8 cellular contexts compared by ENCODE assay signal in the genomic region with DNA sequence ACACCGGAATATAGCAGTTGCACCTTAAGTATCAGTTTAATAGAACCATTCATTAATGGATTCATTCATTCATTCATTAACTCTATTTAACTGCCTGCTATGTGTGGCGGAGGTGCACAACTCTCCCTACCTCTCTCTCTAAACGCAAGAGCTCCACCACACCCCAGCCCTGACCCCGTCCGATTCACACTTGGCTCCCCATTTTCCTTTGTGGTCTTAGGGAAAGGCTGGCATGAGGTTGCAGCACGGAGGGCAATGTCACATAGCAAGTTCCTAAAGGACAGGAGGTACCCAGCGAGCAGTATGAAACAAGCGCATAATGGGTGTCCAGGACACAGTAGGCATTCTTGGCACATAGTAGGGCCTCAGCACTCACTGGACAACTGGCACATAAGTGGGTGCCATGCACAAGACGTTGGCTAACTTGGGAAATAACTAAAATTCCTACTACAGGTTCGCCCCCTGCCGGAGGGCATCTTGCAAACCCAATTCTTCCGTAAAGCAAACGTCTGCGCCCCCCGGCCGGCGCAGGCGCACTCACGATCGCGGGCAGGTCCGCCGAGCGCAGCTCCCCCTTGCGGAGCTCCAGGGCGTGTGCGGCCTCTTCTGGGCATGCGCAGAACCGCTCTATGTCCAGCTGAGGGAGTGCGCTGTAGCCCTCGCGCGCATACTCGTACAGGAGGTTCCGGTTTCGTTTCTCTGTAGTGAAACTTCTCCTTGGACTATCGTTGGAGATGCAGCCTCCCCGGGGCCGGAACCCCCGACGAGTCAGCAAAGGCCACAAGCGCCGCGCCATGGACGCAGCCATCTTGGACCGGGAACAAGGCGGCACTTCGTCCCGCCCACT. TPM values are rescaled to one million over a fixed set of nuclear protein-coding genes. Genes with fewer than 3 reads are reported as not detected.
DNase-seq lines count a peak whose midpoint lies in the region; ATAC-seq lines count a peak whose summit lies in the region.

A gene with protein sequence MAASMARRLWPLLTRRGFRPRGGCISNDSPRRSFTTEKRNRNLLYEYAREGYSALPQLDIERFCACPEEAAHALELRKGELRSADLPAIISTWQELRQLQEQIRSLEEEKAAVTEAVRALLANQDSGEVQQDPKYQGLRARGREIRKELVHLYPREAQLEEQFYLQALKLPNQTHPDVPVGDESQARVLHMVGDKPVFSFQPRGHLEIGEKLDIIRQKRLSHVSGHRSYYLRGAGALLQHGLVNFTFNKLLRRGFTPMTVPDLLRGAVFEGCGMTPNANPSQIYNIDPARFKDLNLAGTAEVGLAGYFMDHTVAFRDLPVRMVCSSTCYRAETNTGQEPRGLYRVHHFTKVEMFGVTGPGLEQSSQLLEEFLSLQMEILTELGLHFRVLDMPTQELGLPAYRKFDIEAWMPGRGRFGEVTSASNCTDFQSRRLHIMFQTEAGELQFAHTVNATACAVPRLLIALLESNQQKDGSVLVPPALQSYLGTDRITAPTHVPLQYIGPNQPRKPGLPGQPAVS (minus strand): TSS at position 835 of the 847 bp plus-strand sequence. CDS start 27 bp downstream, at position 808.

- no peaks in the 10 kb centered on the region for H3K27me3 ChIP-seq in HUES48 (ENCODE audit: control insufficient read depth, insufficient read depth, low read length)
- H3K27me3 ChIP-seq in endocrine pancreas (ENCODE audit: control insufficient read depth, insufficient read depth, low read length) = no peaks in the 10 kb centered on the region
- H3K27me3 ChIP-seq in mesendoderm (ENCODE audit: insufficient read depth, low read length, poor library complexity) = no peaks in the 10 kb centered on the region

- peak within 1 kb of the TSS; percentile 66 for H2BK5ac ChIP-seq in mesendoderm (ENCODE audit: low read length)

- no peaks in the 10 kb centered on the region for H3K27me3 Mint-ChIP-seq in activated CD8-positive, alpha-beta memory T cell treated with anti-CD3 and anti-CD28 coated beads, Interleukin-2, amount 10 ng/mL, durations not matched to agents 7 days and 5 days

- peak within 1 kb of the TSS; percentile 55 for H3K18ac ChIP-seq in mesendoderm (ENCODE audit: low read length)

- H3K36me3 ChIP-seq in HUES48 (ENCODE audit: control insufficient read depth, insufficient read depth, low read length) (peaks cover 35% of the 10 kb centered on the region), endocrine pancreas (ENCODE audit: control insufficient read depth, insufficient read depth, low read length) (no peaks in the 10 kb centered on the region), mesendoderm (ENCODE audit: control insufficient read depth, insufficient read depth, low read length) (peaks cover 6% of the 10 kb centered on the region)

- H3K56ac ChIP-seq in mesendoderm (ENCODE audit: low read length) = peak within 1 kb of the TSS; percentile 97

- peak within 1 kb of the TSS; percentile 87 for H4K8ac ChIP-seq in mesendoderm (ENCODE audit: low read depth, low read length)

- in situ Hi-C loops in Caki2 (cut with HindIII; ENCODE audit: low pct_unique_long_range_greater_than_20kb, low sequenced_read_pairs) = no loop called here

- H3K27ac Mint-ChIP-seq in activated CD8-positive, alpha-beta memory T cell treated with anti-CD3 and anti-CD28 coated beads, Interleukin-2, amount 10 ng/mL, durations not matched to agents 7 days and 5 days = peak within 1 kb of the TSS; percentile 99

- WGBS in mesendoderm (ENCODE audit: extremely low coverage, insufficient coverage, low lambda C conversion rate) = no CpG with 5 or more reads among the region's 49 CpGs

- H3K9me3 Mint-ChIP-seq in activated CD8-positive, alpha-beta memory T cell treated with anti-CD3 and anti-CD28 coated beads, Interleukin-2, amount 10 ng/mL, durations not matched to agents 7 days and 5 days (ENCODE audit: low read depth) = peaks cover 2% of the 10 kb centered on the region

- no peak for DNase-seq in Caki2 (ENCODE audit: low read depth)
- DNase-seq in NOMO-1 treated with dmso at 0.1 percent for 144 hours (lab: John Stamatoyannopoulos, UW; ENCODE audit: unreplicated experiment) = peak; percentile 94
- peak; percentile 95 for DNase-seq in activated CD8-positive, alpha-beta memory T cell treated with anti-CD3 and anti-CD28 coated beads, Interleukin-2, amount 10 ng/mL, durations not matched to agents 7 days and 5 days
- DNase-seq in mesendoderm = peak; percentile 96
- peak; percentile 89 for DNase-seq in stimulated activated CD8-positive, alpha-beta memory T cell treated with anti-CD3 and anti-CD28 coated beads, Interleukin-12 subunit alpha, Interleukin-12 subunit beta, amount 100 ng/mL, for 4 hours (ENCODE audit: low read depth)

- peaks cover 12% of the 10 kb centered on the region for H3K79me1 ChIP-seq in mesendoderm (ENCODE audit: low read length)

- H2BK15ac ChIP-seq in mesendoderm (replicated peaks; ENCODE audit: low read depth) = no peak within 1 kb of the TSS

- H3K27ac ChIP-seq in HUES48 (ENCODE audit: low read depth, low read length) (peak within 1 kb of the TSS; percentile 99), mesendoderm (ENCODE audit: low read depth, low read length) (peak within 1 kb of the TSS; percentile 77)

- 0 out of 2 replicates have a peak, but pooled peaks cover 3% of the 10 kb centered on the region for H3K4me1 ChIP-seq in HUES48 (ENCODE audit: control insufficient read depth, insufficient read depth, low read length)
- peaks cover 4% of the 10 kb centered on the region for H3K4me1 ChIP-seq in endocrine pancreas (ENCODE audit: control insufficient read depth, insufficient read depth, low read length)
- H3K4me1 ChIP-seq in mesendoderm (ENCODE audit: control insufficient read depth, low read depth, low read length) = peaks cover 2% of the 10 kb centered on the region

- peaks cover 53% of the 10 kb centered on the region for H3K4me1 Mint-ChIP-seq in activated CD8-positive, alpha-beta memory T cell treated with anti-CD3 and anti-CD28 coated beads, Interleukin-2, amount 10 ng/mL, durations not matched to agents 7 days and 5 days

- H4K5ac ChIP-seq in mesendoderm (ENCODE audit: low read length) = peak within 1 kb of the TSS; percentile 33

- H3K4me2 ChIP-seq in mesendoderm (ENCODE audit: low read length) = peak within 1 kb of the TSS; percentile 88

- no peak within 1 kb of the TSS for H3K4ac ChIP-seq in mesendoderm (ENCODE audit: low read depth, low read length)

- peak within 1 kb of the TSS; percentile 96 for H3K9ac ChIP-seq in HUES48 (ENCODE audit: low read depth, low read length)
- peak within 1 kb of the TSS; percentile 96 for H3K9ac ChIP-seq in endocrine pancreas (ENCODE audit: control insufficient read depth, insufficient read depth, low read length)
- peak within 1 kb of the TSS; percentile 92 for H3K9ac ChIP-seq in mesendoderm (ENCODE audit: low read length)

- H3K23ac ChIP-seq in mesendoderm (ENCODE audit: low read length) = peak within 1 kb of the TSS; percentile 51

- peak within 1 kb of the TSS; percentile 28 for H2AK5ac ChIP-seq in mesendoderm (ENCODE audit: low read length)

- peaks cover 35% of the 10 kb centered on the region for H3K36me3 Mint-ChIP-seq in activated CD8-positive, alpha-beta memory T cell treated with anti-CD3 and anti-CD28 coated beads, Interleukin-2, amount 10 ng/mL, durations not matched to agents 7 days and 5 days

- peaks cover 11% of the 10 kb centered on the region for H3K9me3 ChIP-seq in HUES48 (ENCODE audit: control insufficient read depth, insufficient read depth, low read length)
- no peaks in the 10 kb centered on the region for H3K9me3 ChIP-seq in endocrine pancreas (ENCODE audit: control insufficient read depth, low read length)

- H2BK120ac ChIP-seq in mesendoderm (ENCODE audit: low read depth, low read length) = no peak within 1 kb of the TSS

- CTCF ChIA-PET in activated CD8-positive, alpha-beta memory T cell treated with anti-CD3 and anti-CD28 coated beads, Interleukin-2, amount 10 ng/mL, durations not matched to agents 7 days and 5 days (lab: Charles Lee) = interaction anchor here (0.6 to 4.6 kb wide), 61 partner anchors 9 to 555 kb away, joined by 3 to 42 read pairs (median 4); partner anchors contain the start of genes ACTN4, CCER2, ECH1 and EIF3K

- peaks cover 17% of the 10 kb centered on the region for H3K79me2 ChIP-seq in mesendoderm (ENCODE audit: control insufficient read depth, insufficient read depth, low read length)

- peak within 1 kb of the TSS; percentile 86 for H3K4me3 Mint-ChIP-seq in activated CD8-positive, alpha-beta memory T cell treated with anti-CD3 and anti-CD28 coated beads, Interleukin-2, amount 10 ng/mL, durations not matched to agents 7 days and 5 days

- peak; percentile 70 for ATAC-seq in GM21423 (IDR thresholded peaks at IDR 0.05; ENCODE audit: unreplicated experiment)
- ATAC-seq in activated CD8-positive, alpha-beta memory T cell treated with anti-CD3 and anti-CD28 coated beads, Interleukin-2, amount 10 ng/mL, durations not matched to agents 7 days and 5 days = peak; percentile 69

- H3K4me3 ChIP-seq in HUES48 (ENCODE audit: low read depth, low read length) (peak within 1 kb of the TSS; percentile 88), endocrine pancreas (ENCODE audit: control insufficient read depth, insufficient read depth, low read length) (peak within 1 kb of the TSS; percentile 79), mesendoderm (ENCODE audit: low read length) (peak within 1 kb of the TSS; percentile 88)

RNA-seq across cellular contexts. Expression of the gene that starts here (rescaled TPM):
- 46.3 and 77.4 TPM in 2 replicates for total RNA-seq in Caki2 (2014; rRNA removed; shearing (Covaris generic); ENCODE audit: low replicate concordance)
- total RNA-seq in activated CD8-positive, alpha-beta memory T cell treated with anti-CD3 and anti-CD28 coated beads, Interleukin-2, amount 10 ng/mL, durations not matched to agents 7 days and 5 days = 10 to 100 TPM; 45.7 to 46.4 TPM
- polyA plus RNA-seq in mesendoderm (2013, experiment 1 of 2) = 53.0 TPM
- 44.1 TPM for polyA plus RNA-seq in mesendoderm (2013, experiment 2 of 2)
